Comparison of ENCODE assay signal across 1 cellular context in the genomic region with DNA sequence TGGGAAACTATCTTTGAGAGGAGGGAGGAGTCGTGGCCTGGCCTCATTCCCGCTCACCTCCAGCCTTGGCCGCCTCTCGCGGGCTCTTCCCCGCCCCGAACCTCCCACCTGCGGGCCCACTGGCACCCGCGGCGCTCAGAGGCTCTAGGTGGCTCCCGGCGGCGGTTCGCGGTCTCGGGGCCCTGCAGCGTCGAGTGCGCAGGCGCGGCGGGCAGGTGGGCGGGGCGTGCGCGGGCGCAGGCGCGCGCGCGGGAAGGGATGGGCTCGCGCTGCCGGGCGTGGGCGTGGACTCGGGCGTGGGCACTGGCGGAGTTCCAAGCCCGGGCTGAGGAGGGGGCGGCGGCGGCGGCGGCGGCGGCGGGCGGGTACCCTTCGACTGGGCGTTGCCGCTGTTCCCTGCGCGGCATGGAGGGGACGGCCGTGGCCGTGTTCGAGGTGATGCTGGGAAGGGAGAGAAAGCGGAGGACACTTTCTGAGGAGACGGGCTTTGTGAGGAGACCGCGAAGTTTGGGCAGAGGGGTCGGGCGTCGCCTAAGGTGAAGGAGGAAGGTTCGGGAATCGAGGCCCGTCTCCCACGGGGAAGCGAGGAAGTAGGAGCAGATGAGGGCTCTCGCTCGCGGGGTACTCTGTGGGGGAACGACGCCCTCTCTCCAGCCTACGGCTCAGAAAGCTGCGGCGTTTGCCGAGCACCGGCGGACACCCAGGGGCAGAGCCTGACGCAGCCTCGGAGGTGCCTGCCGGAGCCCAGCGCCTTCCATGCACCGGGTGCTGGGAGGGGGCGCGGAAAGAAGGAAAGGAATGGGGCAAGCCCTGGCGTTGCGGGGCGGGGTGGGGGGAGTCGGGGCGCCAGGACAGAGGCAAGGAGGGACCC.
TF ChIP-seq lines count a peak whose summit lies in the region.

No MANE protein-coding gene starts in this region.

TF ChIP-seq in HEK293, 187 proteins besides CTCF, POLR2A, EP300 and RAD21 (continued from another document and continues in another):
- TF ChIP-seq, protein P1, sequence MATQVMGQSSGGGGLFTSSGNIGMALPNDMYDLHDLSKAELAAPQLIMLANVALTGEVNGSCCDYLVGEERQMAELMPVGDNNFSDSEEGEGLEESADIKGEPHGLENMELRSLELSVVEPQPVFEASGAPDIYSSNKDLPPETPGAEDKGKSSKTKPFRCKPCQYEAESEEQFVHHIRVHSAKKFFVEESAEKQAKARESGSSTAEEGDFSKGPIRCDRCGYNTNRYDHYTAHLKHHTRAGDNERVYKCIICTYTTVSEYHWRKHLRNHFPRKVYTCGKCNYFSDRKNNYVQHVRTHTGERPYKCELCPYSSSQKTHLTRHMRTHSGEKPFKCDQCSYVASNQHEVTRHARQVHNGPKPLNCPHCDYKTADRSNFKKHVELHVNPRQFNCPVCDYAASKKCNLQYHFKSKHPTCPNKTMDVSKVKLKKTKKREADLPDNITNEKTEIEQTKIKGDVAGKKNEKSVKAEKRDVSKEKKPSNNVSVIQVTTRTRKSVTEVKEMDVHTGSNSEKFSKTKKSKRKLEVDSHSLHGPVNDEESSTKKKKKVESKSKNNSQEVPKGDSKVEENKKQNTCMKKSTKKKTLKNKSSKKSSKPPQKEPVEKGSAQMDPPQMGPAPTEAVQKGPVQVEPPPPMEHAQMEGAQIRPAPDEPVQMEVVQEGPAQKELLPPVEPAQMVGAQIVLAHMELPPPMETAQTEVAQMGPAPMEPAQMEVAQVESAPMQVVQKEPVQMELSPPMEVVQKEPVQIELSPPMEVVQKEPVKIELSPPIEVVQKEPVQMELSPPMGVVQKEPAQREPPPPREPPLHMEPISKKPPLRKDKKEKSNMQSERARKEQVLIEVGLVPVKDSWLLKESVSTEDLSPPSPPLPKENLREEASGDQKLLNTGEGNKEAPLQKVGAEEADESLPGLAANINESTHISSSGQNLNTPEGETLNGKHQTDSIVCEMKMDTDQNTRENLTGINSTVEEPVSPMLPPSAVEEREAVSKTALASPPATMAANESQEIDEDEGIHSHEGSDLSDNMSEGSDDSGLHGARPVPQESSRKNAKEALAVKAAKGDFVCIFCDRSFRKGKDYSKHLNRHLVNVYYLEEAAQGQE (tag by site-specific recombination; IDR thresholded peaks at IDR 0.05), result peak; percentile 18; the same call in 1 of the 2 replicates
- TF ChIP-seq ZNF146 (tag by site-specific recombination; IDR thresholded peaks at IDR 0.05), result no peak
- TF ChIP-seq ZNF560 (tag by site-specific recombination; IDR thresholded peaks at IDR 0.05; ENCODE audit: borderline replicate concordance), result no peak
- peak; percentile 63 for TF ChIP-seq ZIC2 (tag by site-specific recombination; IDR thresholded peaks at IDR 0.05)
- TF ChIP-seq, protein P2, sequence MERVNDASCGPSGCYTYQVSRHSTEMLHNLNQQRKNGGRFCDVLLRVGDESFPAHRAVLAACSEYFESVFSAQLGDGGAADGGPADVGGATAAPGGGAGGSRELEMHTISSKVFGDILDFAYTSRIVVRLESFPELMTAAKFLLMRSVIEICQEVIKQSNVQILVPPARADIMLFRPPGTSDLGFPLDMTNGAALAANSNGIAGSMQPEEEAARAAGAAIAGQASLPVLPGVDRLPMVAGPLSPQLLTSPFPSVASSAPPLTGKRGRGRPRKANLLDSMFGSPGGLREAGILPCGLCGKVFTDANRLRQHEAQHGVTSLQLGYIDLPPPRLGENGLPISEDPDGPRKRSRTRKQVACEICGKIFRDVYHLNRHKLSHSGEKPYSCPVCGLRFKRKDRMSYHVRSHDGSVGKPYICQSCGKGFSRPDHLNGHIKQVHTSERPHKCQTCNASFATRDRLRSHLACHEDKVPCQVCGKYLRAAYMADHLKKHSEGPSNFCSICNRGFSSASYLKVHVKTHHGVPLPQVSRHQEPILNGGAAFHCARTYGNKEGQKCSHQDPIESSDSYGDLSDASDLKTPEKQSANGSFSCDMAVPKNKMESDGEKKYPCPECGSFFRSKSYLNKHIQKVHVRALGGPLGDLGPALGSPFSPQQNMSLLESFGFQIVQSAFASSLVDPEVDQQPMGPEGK (tag by site-specific recombination; IDR thresholded peaks at IDR 0.05), result peak; percentile 42
- peak; percentile 53; the same call in 1 of the 2 replicates for TF ChIP-seq ZNF660 (tag by site-specific recombination; IDR thresholded peaks at IDR 0.05)
- TF ChIP-seq, protein P3, sequence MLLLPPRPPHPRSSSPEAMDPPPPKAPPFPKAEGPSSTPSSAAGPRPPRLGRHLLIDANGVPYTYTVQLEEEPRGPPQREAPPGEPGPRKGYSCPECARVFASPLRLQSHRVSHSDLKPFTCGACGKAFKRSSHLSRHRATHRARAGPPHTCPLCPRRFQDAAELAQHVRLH (tag by site-specific recombination; IDR thresholded peaks at IDR 0.05), result no peak
- TF ChIP-seq, protein P4, sequence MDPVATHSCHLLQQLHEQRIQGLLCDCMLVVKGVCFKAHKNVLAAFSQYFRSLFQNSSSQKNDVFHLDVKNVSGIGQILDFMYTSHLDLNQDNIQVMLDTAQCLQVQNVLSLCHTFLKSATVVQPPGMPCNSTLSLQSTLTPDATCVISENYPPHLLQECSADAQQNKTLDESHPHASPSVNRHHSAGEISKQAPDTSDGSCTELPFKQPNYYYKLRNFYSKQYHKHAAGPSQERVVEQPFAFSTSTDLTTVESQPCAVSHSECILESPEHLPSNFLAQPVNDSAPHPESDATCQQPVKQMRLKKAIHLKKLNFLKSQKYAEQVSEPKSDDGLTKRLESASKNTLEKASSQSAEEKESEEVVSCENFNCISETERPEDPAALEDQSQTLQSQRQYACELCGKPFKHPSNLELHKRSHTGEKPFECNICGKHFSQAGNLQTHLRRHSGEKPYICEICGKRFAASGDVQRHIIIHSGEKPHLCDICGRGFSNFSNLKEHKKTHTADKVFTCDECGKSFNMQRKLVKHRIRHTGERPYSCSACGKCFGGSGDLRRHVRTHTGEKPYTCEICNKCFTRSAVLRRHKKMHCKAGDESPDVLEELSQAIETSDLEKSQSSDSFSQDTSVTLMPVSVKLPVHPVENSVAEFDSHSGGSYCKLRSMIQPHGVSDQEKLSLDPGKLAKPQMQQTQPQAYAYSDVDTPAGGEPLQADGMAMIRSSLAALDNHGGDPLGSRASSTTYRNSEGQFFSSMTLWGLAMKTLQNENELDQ (tag by site-specific recombination; IDR thresholded peaks at IDR 0.05; ENCODE audit: low read depth), result no peak
- peak; percentile 83; the same call in 1 of the 2 replicates for TF ChIP-seq ZNF777 (tag by site-specific recombination; IDR thresholded peaks at IDR 0.05; ENCODE audit: borderline replicate concordance)
- TF ChIP-seq ZBTB21 (tag by site-specific recombination; IDR thresholded peaks at IDR 0.05), result peak; percentile 16; the same call in 1 of the 2 replicates
- peak; percentile 88 for TF ChIP-seq KLF1 (tag by site-specific recombination; IDR thresholded peaks at IDR 0.05)
- TF ChIP-seq ZNF610 (tag by site-specific recombination; IDR thresholded peaks at IDR 0.05; ENCODE audit: borderline replicate concordance), result no peak
- TF ChIP-seq, protein P5, sequence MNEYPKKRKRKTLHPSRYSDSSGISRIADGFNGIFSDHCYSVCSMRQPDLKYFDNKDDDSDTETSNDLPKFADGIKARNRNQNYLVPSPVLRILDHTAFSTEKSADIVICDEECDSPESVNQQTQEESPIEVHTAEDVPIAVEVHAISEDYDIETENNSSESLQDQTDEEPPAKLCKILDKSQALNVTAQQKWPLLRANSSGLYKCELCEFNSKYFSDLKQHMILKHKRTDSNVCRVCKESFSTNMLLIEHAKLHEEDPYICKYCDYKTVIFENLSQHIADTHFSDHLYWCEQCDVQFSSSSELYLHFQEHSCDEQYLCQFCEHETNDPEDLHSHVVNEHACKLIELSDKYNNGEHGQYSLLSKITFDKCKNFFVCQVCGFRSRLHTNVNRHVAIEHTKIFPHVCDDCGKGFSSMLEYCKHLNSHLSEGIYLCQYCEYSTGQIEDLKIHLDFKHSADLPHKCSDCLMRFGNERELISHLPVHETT (tag by site-specific recombination; IDR thresholded peaks at IDR 0.05), result no peak
- no peak for TF ChIP-seq ZNF510 (tag by site-specific recombination; IDR thresholded peaks at IDR 0.05; ENCODE audit: insufficient replicate concordance)
- TF ChIP-seq, protein P6, sequence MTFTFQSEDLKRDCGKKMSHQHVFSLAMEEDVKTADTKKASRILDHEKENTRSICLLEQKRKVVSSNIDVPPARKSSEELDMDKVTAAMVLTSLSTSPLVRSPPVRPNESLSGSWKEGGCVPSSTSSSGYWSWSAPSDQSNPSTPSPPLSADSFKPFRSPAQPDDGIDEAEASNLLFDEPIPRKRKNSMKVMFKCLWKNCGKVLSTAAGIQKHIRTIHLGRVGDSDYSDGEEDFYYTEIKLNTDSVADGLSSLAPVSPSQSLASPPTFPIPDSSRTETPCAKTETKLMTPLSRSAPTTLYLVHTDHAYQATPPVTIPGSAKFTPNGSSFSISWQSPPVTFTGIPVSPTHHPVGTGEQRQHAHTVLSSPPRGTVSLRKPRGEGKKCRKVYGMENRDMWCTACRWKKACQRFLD (tag by site-specific recombination; IDR thresholded peaks at IDR 0.05), result no peak
- TF ChIP-seq ZNF37A (tag by site-specific recombination; IDR thresholded peaks at IDR 0.05), result no peak
- peak; percentile 93 for TF ChIP-seq ZNF341 (tag by site-specific recombination; IDR thresholded peaks at IDR 0.05; ENCODE audit: low read depth)
- peak; percentile 52 for TF ChIP-seq EGR2 (tag by site-specific recombination; IDR thresholded peaks at IDR 0.05; ENCODE audit: low read depth)
- no peak for TF ChIP-seq ZNF530 (tag by site-specific recombination; IDR thresholded peaks at IDR 0.05; ENCODE audit: low read depth)
- no peak for TF ChIP-seq TRIM28 (IDR thresholded peaks at IDR 0.05; ENCODE audit: borderline replicate concordance, low read length)
- TF ChIP-seq ZNF621 (tag by site-specific recombination; IDR thresholded peaks at IDR 0.05), result no peak
- 0 out of 2 replicates have a peak, but pooled peaks have one; percentile 33 for TF ChIP-seq SP7 (tag by site-specific recombination; IDR thresholded peaks at IDR 0.05)
- TF ChIP-seq, protein P7, sequence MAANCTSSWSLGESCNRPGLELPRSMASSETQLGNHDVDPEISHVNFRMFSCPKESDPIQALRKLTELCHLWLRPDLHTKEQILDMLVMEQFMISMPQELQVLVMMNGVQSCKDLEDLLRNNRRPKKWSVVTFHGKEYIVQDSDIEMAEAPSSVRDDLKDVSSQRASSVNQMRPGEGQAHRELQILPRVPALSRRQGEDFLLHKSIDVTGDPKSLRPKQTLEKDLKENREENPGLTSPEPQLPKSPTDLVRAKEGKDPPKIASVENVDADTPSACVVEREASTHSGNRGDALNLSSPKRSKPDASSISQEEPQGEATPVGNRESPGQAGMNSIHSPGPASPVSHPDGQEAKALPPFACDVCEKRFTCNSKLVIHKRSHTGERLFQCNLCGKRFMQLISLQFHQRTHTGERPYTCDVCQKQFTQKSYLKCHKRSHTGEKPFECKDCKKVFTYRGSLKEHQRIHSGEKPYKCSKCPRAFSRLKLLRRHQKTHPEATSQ (tag by site-specific recombination; IDR thresholded peaks at IDR 0.05), result no peak
- TF ChIP-seq SALL2 (tag by site-specific recombination; IDR thresholded peaks at IDR 0.05; ENCODE audit: borderline replicate concordance), result no peak
- peak; percentile 45 for TF ChIP-seq ZXDB (tag by site-specific recombination; IDR thresholded peaks at IDR 0.05)
- TF ChIP-seq, protein P8, sequence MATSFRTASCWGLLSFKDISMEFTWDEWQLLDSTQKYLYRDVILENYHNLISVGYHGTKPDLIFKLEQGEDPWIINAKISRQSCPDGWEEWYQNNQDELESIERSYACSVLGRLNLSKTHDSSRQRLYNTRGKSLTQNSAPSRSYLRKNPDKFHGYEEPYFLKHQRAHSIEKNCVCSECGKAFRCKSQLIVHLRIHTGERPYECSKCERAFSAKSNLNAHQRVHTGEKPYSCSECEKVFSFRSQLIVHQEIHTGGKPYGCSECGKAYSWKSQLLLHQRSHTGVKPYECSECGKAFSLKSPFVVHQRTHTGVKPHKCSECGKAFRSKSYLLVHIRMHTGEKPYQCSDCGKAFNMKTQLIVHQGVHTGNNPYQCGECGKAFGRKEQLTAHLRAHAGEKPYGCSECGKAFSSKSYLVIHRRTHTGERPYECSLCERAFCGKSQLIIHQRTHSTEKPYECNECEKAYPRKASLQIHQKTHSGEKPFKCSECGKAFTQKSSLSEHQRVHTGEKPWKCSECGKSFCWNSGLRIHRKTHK (tag by site-specific recombination; IDR thresholded peaks at IDR 0.05), result no peak
- TF ChIP-seq, protein P9, sequence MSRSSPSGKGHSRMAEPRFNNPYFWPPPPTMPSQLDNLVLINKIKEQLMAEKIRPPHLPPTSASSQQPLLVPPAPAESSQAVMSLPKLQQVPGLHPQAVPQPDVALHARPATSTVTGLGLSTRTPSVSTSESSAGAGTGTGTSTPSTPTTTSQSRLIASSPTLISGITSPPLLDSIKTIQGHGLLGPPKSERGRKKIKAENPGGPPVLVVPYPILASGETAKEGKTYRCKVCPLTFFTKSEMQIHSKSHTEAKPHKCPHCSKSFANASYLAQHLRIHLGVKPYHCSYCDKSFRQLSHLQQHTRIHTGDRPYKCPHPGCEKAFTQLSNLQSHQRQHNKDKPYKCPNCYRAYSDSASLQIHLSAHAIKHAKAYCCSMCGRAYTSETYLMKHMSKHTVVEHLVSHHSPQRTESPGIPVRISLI (tag by site-specific recombination; IDR thresholded peaks at IDR 0.05), result no peak
- TF ChIP-seq, protein P10, sequence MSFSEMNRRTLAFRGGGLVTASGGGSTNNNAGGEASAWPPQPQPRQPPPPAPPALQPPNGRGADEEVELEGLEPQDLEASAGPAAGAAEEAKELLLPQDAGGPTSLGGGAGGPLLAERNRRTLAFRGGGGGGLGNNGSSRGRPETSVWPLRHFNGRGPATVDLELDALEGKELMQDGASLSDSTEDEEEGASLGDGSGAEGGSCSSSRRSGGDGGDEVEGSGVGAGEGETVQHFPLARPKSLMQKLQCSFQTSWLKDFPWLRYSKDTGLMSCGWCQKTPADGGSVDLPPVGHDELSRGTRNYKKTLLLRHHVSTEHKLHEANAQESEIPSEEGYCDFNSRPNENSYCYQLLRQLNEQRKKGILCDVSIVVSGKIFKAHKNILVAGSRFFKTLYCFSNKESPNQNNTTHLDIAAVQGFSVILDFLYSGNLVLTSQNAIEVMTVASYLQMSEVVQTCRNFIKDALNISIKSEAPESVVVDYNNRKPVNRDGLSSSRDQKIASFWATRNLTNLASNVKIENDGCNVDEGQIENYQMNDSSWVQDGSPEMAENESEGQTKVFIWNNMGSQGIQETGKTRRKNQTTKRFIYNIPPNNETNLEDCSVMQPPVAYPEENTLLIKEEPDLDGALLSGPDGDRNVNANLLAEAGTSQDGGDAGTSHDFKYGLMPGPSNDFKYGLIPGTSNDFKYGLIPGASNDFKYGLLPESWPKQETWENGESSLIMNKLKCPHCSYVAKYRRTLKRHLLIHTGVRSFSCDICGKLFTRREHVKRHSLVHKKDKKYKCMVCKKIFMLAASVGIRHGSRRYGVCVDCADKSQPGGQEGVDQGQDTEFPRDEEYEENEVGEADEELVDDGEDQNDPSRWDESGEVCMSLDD (tag by site-specific recombination; IDR thresholded peaks at IDR 0.05), result peak; percentile 50; the same call in 1 of the 2 replicates
- peak; percentile 42; the same call in 1 of the 2 replicates for TF ChIP-seq ZNF10 (tag by site-specific recombination; IDR thresholded peaks at IDR 0.05)
- TF ChIP-seq MEIS1 (CRISPR knock-in tag; IDR thresholded peaks at IDR 0.05; ENCODE audit: borderline replicate concordance), result no peak
- peak; percentile 99 for TF ChIP-seq ZBTB8A (tag by site-specific recombination; IDR thresholded peaks at IDR 0.05)
- no peak for TF ChIP-seq ZNF677 (tag by site-specific recombination; IDR thresholded peaks at IDR 0.05)
- TF ChIP-seq KLF9 (tag by site-specific recombination; IDR thresholded peaks at IDR 0.05; ENCODE audit: low read depth), result peak; percentile 83
- TF ChIP-seq ZNF792 (tag by site-specific recombination; IDR thresholded peaks at IDR 0.05), result no peak
- TF ChIP-seq ZNF175 (tag by site-specific recombination; IDR thresholded peaks at IDR 0.05), result no peak
